ENCODE assay signal across 18 cellular contexts in the genomic region with DNA sequence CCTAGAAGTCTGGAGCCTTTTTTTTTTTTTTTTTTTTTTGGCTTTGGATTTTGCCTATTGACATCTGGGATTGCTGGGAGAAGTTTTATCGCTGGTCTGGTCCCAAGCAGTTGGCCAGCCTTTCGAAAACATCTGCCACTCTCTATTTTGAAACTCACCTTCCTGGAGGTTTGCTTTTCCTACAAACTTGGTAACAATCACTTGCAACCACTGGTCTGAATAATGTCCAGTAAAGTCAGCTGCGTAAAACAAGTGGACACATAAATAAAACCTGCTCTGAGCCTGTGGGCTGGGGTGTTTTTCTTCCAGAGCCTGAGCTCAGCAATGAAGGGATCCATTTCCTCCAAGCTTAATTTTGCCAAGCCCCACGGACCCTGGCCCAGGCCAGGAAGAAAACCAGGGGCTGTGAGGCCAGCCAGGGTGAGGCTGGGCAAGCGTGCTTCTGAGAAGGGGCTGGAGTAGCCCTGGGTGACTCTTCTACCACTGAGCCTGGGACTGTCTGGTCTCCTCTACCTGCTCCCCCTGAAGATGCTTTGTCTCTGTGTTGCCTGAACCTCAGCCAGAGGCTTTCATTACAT.
A peak's percentile ranks its signal among the peaks of the same experiment; 100 is the strongest.
DNase-seq lines count a peak whose midpoint lies in the region; ATAC-seq, FAIRE-seq and TF ChIP-seq lines count a peak whose summit lies in the region.
"Had no signal": no experiment of that assay in that cellular context is flagged by ENCODE, and none has a peak within 500 bp of the region (broad histone marks: within the 10 kb centered on the region; RNA-seq: fewer than 3 reads in every experiment).

No MANE protein-coding gene starts in this region.

- H3K27ac ChIP-seq in right lobe of liver = peak overlapping the region; percentile 37 to 72 (median 69)
- no peak overlapping the region for H3K27ac ChIP-seq in HepG2 (ENCODE audit: extremely low read length, insufficient read depth, low read length)
- no peak overlapping the region for H3K27ac ChIP-seq in upper lobe of right lung
- H3K27ac ChIP-seq: BLaER1 treated with 17β-estradiol and CSF1 and Interleukin-3, amounts not matched to agents 10 nM and 100 nM had no signal

- H3K9me3 Mint-ChIP-seq in nephron progenitor cell = no peaks in the 10 kb centered on the region
- H3K9me3 Mint-ChIP-seq: CD8-positive, alpha-beta T cell; IgD-negative memory B cell had no signal

- H3K27me3 ChIP-seq in right lobe of liver (no peaks in the 10 kb centered on the region), HepG2 (ENCODE audit: control insufficient read depth in 1 of 2, insufficient read depth in 2 of 2, low read length in 2 of 2) (peaks cover 1 to 19% of the 10 kb centered on the region in 2 experiments; a peak in 3 of 5 replicates), upper lobe of right lung (no peaks in the 10 kb centered on the region)
- H3K27me3 ChIP-seq: BLaER1 treated with 17β-estradiol and CSF1 and Interleukin-3, amounts not matched to agents 10 nM and 100 nM had no signal

- H3K4me1 Mint-ChIP-seq in nephron progenitor cell = peaks cover 76% of the 10 kb centered on the region
- H3K4me1 Mint-ChIP-seq: B cell, IgD-negative memory B cell had no signal

- H3K79me2 ChIP-seq in HepG2 (ENCODE audit: insufficient read depth, low read length) = no peaks in the 10 kb centered on the region

- no peak overlapping the region for H3K4me3 Mint-ChIP-seq in nephron progenitor cell
- H3K4me3 Mint-ChIP-seq: B cell; CD8-positive, alpha-beta T cell; IgD-negative memory B cell had no signal

- TF ChIP-seq RAD21 in HepG2 (CRISPR knock-in tag; IDR thresholded peaks at IDR 0.05) = no peak

- TF ChIP-seq POLR2A in right lobe of liver (IDR thresholded peaks at IDR 0.05) = no peak
- TF ChIP-seq POLR2A in HepG2 (IDR thresholded peaks at IDR 0.05; ENCODE audit: insufficient read depth in 1 of 2, low read depth in 2 of 2, low read length in 2 of 2) = no peak

- H3K36me3 ChIP-seq in right lobe of liver (no peaks in the 10 kb centered on the region), HepG2 (replicated peaks in 1 of 2; ENCODE audit: control insufficient read depth in 1 of 2, insufficient read depth in 2 of 2, low read length in 2 of 2) (no peaks in the 10 kb centered on the region), upper lobe of right lung (no peaks in the 10 kb centered on the region)
- H3K36me3 ChIP-seq: BLaER1 treated with 17β-estradiol and CSF1 and Interleukin-3, amounts not matched to agents 10 nM and 100 nM had no signal

- no peak overlapping the region for H3K4me2 ChIP-seq in HepG2 (ENCODE audit: low read depth, low read length)
- H3K4me2 ChIP-seq: BLaER1 treated with 17β-estradiol and CSF1 and Interleukin-3, amounts not matched to agents 10 nM and 100 nM had no signal

- in situ Hi-C loops in HepG2 (cut with HindIII; ENCODE audit: extremely low pct_ligation_motif_present, low pct_unique_long_range_greater_than_20kb) = no loop called here

- peak overlapping the region; percentile 59 for H3K27ac Mint-ChIP-seq in nephron progenitor cell
- H3K27ac Mint-ChIP-seq: B cell; CD8-positive, alpha-beta T cell; IgD-negative memory B cell had no signal

- H3K9me3 ChIP-seq in right lobe of liver = no peaks in the 10 kb centered on the region
- no peaks in the 10 kb centered on the region for H3K9me3 ChIP-seq in HepG2 (ENCODE audit: low read length)
- H3K9me3 ChIP-seq in upper lobe of right lung = no peaks in the 10 kb centered on the region
- H3K9me3 ChIP-seq: BLaER1 treated with 17β-estradiol and CSF1 and Interleukin-3, amounts not matched to agents 10 nM and 100 nM had no signal

- H3K36me3 Mint-ChIP-seq in nephron progenitor cell (ENCODE audit: low read depth) = no peaks in the 10 kb centered on the region
- H3K36me3 Mint-ChIP-seq: CD8-positive, alpha-beta T cell had no signal

- intact Hi-C loops in right lobe of liver (cut with DNase I) = no loop called here
- intact Hi-C loops in HepG2 (cut with micrococcal nuclease; ENCODE audit: unreplicated experiment) = no loop called here
- intact Hi-C loops in upper lobe of right lung (cut with DNase I) = no loop called here
- intact Hi-C loops in left ventricle myocardium superior (cut with micrococcal nuclease) = no loop called here

- H3K4me3 ChIP-seq in right lobe of liver = no peak overlapping the region
- no peak overlapping the region for H3K4me3 ChIP-seq in HepG2 (replicated peaks in 1 of 3; ENCODE audit: insufficient read depth in 1 of 3, low read depth in 2 of 3, low read length in 3 of 3)
- no peak overlapping the region for H3K4me3 ChIP-seq in upper lobe of right lung
- H3K4me3 ChIP-seq: BLaER1 treated with 17β-estradiol and CSF1 and Interleukin-3, amounts not matched to agents 10 nM and 100 nM had no signal

- no peak overlapping the region for H3K9ac ChIP-seq in HepG2 (ENCODE audit: insufficient read depth, low read depth, low read length)
- H3K9ac ChIP-seq: BLaER1 treated with 17β-estradiol and CSF1 and Interleukin-3, amounts not matched to agents 10 nM and 100 nM had no signal

- 74% methylated on average over 3 of the region's 5 CpGs for WGBS in right lobe of liver (ENCODE audit: insufficient coverage, low coverage, low lambda C conversion rate, missing lambda C conversion rate)
- WGBS in HepG2 (ENCODE audit: low lambda C conversion rate) = 30% methylated on average over 2 of the region's 5 CpGs

- peak in 1 of 3 donors; percentile 44 for DNase-seq in right lobe of liver
- DNase-seq in HepG2 (ENCODE audit: low spot score) = no peak
- no peak for DNase-seq in left lobe of liver (ENCODE audit: low spot score)
- no peak for DNase-seq in nephron progenitor cell
- DNase-seq in upper lobe of right lung = no peak
- DNase-seq in left ventricle myocardium superior = no peak
- no peak for DNase-seq in GM03348 (ENCODE audit: low spot score)
- DNase-seq: Calu3; CD8-positive, alpha-beta T cell; GOT3; H7; KBM-7 had no signal

- FAIRE-seq in HepG2 (lab: Jason Lieb, UNC) = no peak
- FAIRE-seq: G401.6, HTR-8/SVneo had no signal

- CTCF ChIA-PET in HepG2 (lab: Yijun Ruan, JAX; ENCODE audit: low intra/inter-chr PET ratio, low total read pairs) = no interaction called here

- TF ChIP-seq CTCF in right lobe of liver (IDR thresholded peaks at IDR 0.05) = no peak
- TF ChIP-seq CTCF in HepG2 (CRISPR knock-in tag; IDR thresholded peaks at IDR 0.05) = no peak
- TF ChIP-seq CTCF in nephron progenitor cell (IDR thresholded peaks at IDR 0.05) = no peak
- TF ChIP-seq CTCF in upper lobe of right lung (IDR thresholded peaks at IDR 0.05) = no peak

- H3K27me3 Mint-ChIP-seq in nephron progenitor cell (ENCODE audit: low read depth, poor library complexity) = peaks cover 5% of the 10 kb centered on the region
- H3K27me3 Mint-ChIP-seq: B cell, IgD-negative memory B cell had no signal

- no peak overlapping the region for H2AFZ ChIP-seq in HepG2 (ENCODE audit: low read length)

- H4K20me1 ChIP-seq in HepG2 (ENCODE audit: insufficient read depth, low read length) = no peaks in the 10 kb centered on the region
- H4K20me1 ChIP-seq: BLaER1 treated with 17β-estradiol and CSF1 and Interleukin-3, amounts not matched to agents 10 nM and 100 nM had no signal

- peaks cover 0 to 13% (median 3%) of the 10 kb centered on the region in 4 donors for H3K4me1 ChIP-seq in right lobe of liver
- H3K4me1 ChIP-seq in HepG2 (ENCODE audit: insufficient read depth, low read length) = no peaks in the 10 kb centered on the region
- no peaks in the 10 kb centered on the region for H3K4me1 ChIP-seq in upper lobe of right lung
- H3K4me1 ChIP-seq: BLaER1 treated with 17β-estradiol and CSF1 and Interleukin-3, amounts not matched to agents 10 nM and 100 nM had no signal

- no TSS peak for BruUV-seq in HepG2 (replicated peaks; lab: Mats Ljungman, UMichigan)

- TF ChIP-seq EP300 in HepG2 (IDR thresholded peaks at IDR 0.05; ENCODE audit: low read depth in 2 of 2, low read length in 2 of 2) (no peak), HepG2 (CRISPR knock-in tag; IDR thresholded peaks at IDR 0.05; ENCODE audit: borderline replicate concordance) (no peak)

- ATAC-seq in right lobe of liver = peak; percentile 20 to 58 (median 28)
- no peak for ATAC-seq in HepG2
- peak; percentile 64 for ATAC-seq in left lobe of liver
- peak; percentile 34 for ATAC-seq in upper lobe of right lung
- ATAC-seq in HG03521 (IDR thresholded peaks at IDR 0.05; ENCODE audit: unreplicated experiment) = no peak
- no peak for ATAC-seq in left ventricle myocardium superior
- ATAC-seq: CD8-positive, alpha-beta T cell had no signal

- POLR2A ChIA-PET in HepG2 (lab: Yijun Ruan, JAX) = no interaction called here

TF ChIP-seq in HepG2, 621 proteins besides CTCF, POLR2A, EP300 and RAD21 (continues in another document):
- TF ChIP-seq KDM6A (CRISPR knock-in tag; IDR thresholded peaks at IDR 0.05; ENCODE audit: low read depth) = no peak
- no peak for TF ChIP-seq ZNF720 (CRISPR knock-in tag; IDR thresholded peaks at IDR 0.05)
- TF ChIP-seq ZNF616 (CRISPR knock-in tag; IDR thresholded peaks at IDR 0.05; ENCODE audit: low read depth) = no peak
- no peak for TF ChIP-seq RFXAP (CRISPR knock-in tag; IDR thresholded peaks at IDR 0.05; ENCODE audit: borderline replicate concordance)
- no peak for TF ChIP-seq ATF6 (CRISPR knock-in tag; conservative IDR thresholded peaks at IDR 0.05)
- no peak for TF ChIP-seq ZNF768 (CRISPR knock-in tag; IDR thresholded peaks at IDR 0.05)
- no peak for TF ChIP-seq IKZF4 (CRISPR knock-in tag; IDR thresholded peaks at IDR 0.05; ENCODE audit: borderline replicate concordance, low read depth, not compliant biosample characterization)
- no peak for TF ChIP-seq ZSCAN20 (CRISPR knock-in tag; IDR thresholded peaks at IDR 0.05; ENCODE audit: borderline replicate concordance)
- TF ChIP-seq, protein P1, sequence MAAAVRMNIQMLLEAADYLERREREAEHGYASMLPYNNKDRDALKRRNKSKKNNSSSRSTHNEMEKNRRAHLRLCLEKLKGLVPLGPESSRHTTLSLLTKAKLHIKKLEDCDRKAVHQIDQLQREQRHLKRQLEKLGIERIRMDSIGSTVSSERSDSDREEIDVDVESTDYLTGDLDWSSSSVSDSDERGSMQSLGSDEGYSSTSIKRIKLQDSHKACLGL (CRISPR knock-in tag; IDR thresholded peaks at IDR 0.05) = no peak

Comparison
In these comparisons a context has a peak if more than half of its experiments do, and no peak if none do; other contexts are left out.
1. ATAC-seq: peak in right lobe of liver (4 of 4), left lobe of liver (single experiment) and upper lobe of right lung (single experiment); none in HepG2 (single experiment), HG03521 (single experiment) and left ventricle myocardium superior (single experiment).
2. H3K27ac ChIP-seq: peak in right lobe of liver (3 of 3); none in HepG2 (single experiment) and upper lobe of right lung (single experiment).